ENCODE assay signal across 8 cellular contexts in genomic region chr2:180979935-180980184, GRCh38. TPM values are rescaled to one million over a fixed set of nuclear protein-coding genes. Genes with fewer than 3 reads are reported as not detected.
DNase-seq lines count a peak whose midpoint lies in the region; ATAC-seq and TF ChIP-seq lines count a peak whose summit lies in the region.

No MANE protein-coding gene starts in this region.

- H3K4me1 ChIP-seq in heart left ventricle, result peaks cover 0 to 43% (median 31%) of the 10 kb centered on the region in 12 donors
- H3K4me1 ChIP-seq in breast epithelium, result peaks cover 0 to 10% of the 10 kb centered on the region in 2 donors
- no peaks in the 10 kb centered on the region for H3K4me1 ChIP-seq in mesendoderm (ENCODE audit: control insufficient read depth, low read depth, low read length)
- no peaks in the 10 kb centered on the region for H3K4me1 ChIP-seq in urinary bladder (ENCODE audit: insufficient read depth)

- peak overlapping the region; percentile 100 for H3K18ac ChIP-seq in mesendoderm (ENCODE audit: low read length)

- TF ChIP-seq POLR2A in heart left ventricle (IDR thresholded peaks at IDR 0.05) (no peak), breast epithelium (IDR thresholded peaks at IDR 0.05) (no peak)

- H3K9me3 ChIP-seq in heart left ventricle, result no peaks in the 10 kb centered on the region
- H3K9me3 ChIP-seq in breast epithelium, result no peaks in the 10 kb centered on the region

- H3K79me2 ChIP-seq in mesendoderm (ENCODE audit: control insufficient read depth, insufficient read depth, low read length), result peaks cover 8% of the 10 kb centered on the region

- H4K8ac ChIP-seq in mesendoderm (ENCODE audit: low read depth, low read length), result no peak overlapping the region

- intact Hi-C loops in heart left ventricle (cut with DNase I) (loop anchor here in 1 of 10 donors (5.0 kb wide), 1 partner anchor 77 kb away; no protein-coding TSS in a partner anchor), left cardiac atrium (cut with DNase I) (no loop called here), breast epithelium (cut with DNase I; ENCODE audit: low total_unique reads) (no loop called here)

- no peaks in the 10 kb centered on the region for H3K79me1 ChIP-seq in mesendoderm (ENCODE audit: low read length)

- peak overlapping the region; percentile 57 for H2BK15ac ChIP-seq in mesendoderm (replicated peaks; ENCODE audit: low read depth)

- no peak overlapping the region for H2BK5ac ChIP-seq in mesendoderm (ENCODE audit: low read length)

- H3K56ac ChIP-seq in mesendoderm (ENCODE audit: low read length), result peak overlapping the region; percentile 87

- peak overlapping the region; percentile 76 for H2BK120ac ChIP-seq in mesendoderm (ENCODE audit: low read depth, low read length)

- H3K23ac ChIP-seq in mesendoderm (ENCODE audit: low read length), result no peak overlapping the region

- H3K4me2 ChIP-seq in mesendoderm (ENCODE audit: low read length), result peak overlapping the region; percentile 34

- 3 to 5% (median 3%) methylated on average over 12 of the region's 12 CpGs for WGBS in heart left ventricle, 4 donors
- WGBS in mesendoderm (ENCODE audit: extremely low coverage, insufficient coverage, low lambda C conversion rate), result no CpG with 5 or more reads among the region's 12 CpGs
- WGBS in urinary bladder, result 5% methylated on average over 12 of the region's 12 CpGs

- ATAC-seq in heart left ventricle, result no peak
- no peak for ATAC-seq in left cardiac atrium

- TF ChIP-seq CTCF in heart left ventricle (IDR thresholded peaks at IDR 0.05) (no peak), breast epithelium (IDR thresholded peaks at IDR 0.05) (no peak)

- peak overlapping the region; percentile 70 to 91 (median 89) for H3K27ac ChIP-seq in heart left ventricle
- peak overlapping the region; percentile 94 to 98 for H3K27ac ChIP-seq in breast epithelium
- H3K27ac ChIP-seq in mesendoderm (ENCODE audit: low read depth, low read length), result peak overlapping the region; percentile 71
- peak overlapping the region; percentile 97 for H3K27ac ChIP-seq in urinary bladder (ENCODE audit: low read depth)

- H2AK5ac ChIP-seq in mesendoderm (ENCODE audit: low read length), result no peak overlapping the region

- no peak overlapping the region for H4K5ac ChIP-seq in mesendoderm (ENCODE audit: low read length)

- peak overlapping the region; percentile 67 for H3K9ac ChIP-seq in mesendoderm (ENCODE audit: low read length)

- peak overlapping the region; percentile 96 for H3K4ac ChIP-seq in mesendoderm (ENCODE audit: low read depth, low read length)

- H3K36me3 ChIP-seq in heart left ventricle, result peaks cover 0 to 8% (median 2%) of the 10 kb centered on the region in 9 donors
- no peaks in the 10 kb centered on the region for H3K36me3 ChIP-seq in breast epithelium
- H3K36me3 ChIP-seq in mesendoderm (ENCODE audit: control insufficient read depth, insufficient read depth, low read length), result no peaks in the 10 kb centered on the region
- H3K36me3 ChIP-seq in urinary bladder (ENCODE audit: insufficient read depth), result no peaks in the 10 kb centered on the region

- H3K27me3 ChIP-seq in heart left ventricle (no peaks in the 10 kb centered on the region), breast epithelium (no peaks in the 10 kb centered on the region), mesendoderm (ENCODE audit: insufficient read depth, low read length, poor library complexity) (no peaks in the 10 kb centered on the region)

- DNase-seq in heart left ventricle (no peak), left cardiac atrium (no peak), breast epithelium (ENCODE audit: low spot score in 2 of 2) (no peak), mesendoderm (no peak), ecto neural progenitor cell (ENCODE audit: low spot score) (no peak), NAMALWA (ENCODE audit: low spot score) (no peak), activated gamma-delta T cell (lab: John Stamatoyannopoulos, UW) (no peak)

- H3K4me3 ChIP-seq in heart left ventricle (peak overlapping the region; percentile 43 to 86 (median 71)), breast epithelium (peak overlapping the region; percentile 63 to 93 (median 78)), mesendoderm (ENCODE audit: low read length) (no peak overlapping the region), urinary bladder (ENCODE audit: low read depth, low read length) (peak overlapping the region; percentile 97)

RNA-seq across cellular contexts. Expression of gene UBE2E3, which starts 0.5 kb away (rescaled TPM):
- total RNA-seq in heart left ventricle, result 10 to 100 TPM; 47.6 to 61.9 (median 52.0) TPM
- 10 to 100 TPM; 27.0 to 66.5 TPM for polyA plus RNA-seq in heart left ventricle
- 10 to 100 TPM; 50.5 to 57.7 TPM for total RNA-seq in left cardiac atrium
- total RNA-seq in breast epithelium, result 10 to 100 TPM; 58.4 to 98.7 (median 77.0) TPM
- polyA plus RNA-seq in mesendoderm (2013, experiment 1 of 2), result 105 TPM
- polyA plus RNA-seq in mesendoderm (2013, experiment 2 of 2), result 108 TPM
- total RNA-seq in urinary bladder, result 123 TPM
- 72.3 TPM for polyA plus RNA-seq in urinary bladder
